13 cellular contexts compared by ENCODE assay signal in the genomic region with DNA sequence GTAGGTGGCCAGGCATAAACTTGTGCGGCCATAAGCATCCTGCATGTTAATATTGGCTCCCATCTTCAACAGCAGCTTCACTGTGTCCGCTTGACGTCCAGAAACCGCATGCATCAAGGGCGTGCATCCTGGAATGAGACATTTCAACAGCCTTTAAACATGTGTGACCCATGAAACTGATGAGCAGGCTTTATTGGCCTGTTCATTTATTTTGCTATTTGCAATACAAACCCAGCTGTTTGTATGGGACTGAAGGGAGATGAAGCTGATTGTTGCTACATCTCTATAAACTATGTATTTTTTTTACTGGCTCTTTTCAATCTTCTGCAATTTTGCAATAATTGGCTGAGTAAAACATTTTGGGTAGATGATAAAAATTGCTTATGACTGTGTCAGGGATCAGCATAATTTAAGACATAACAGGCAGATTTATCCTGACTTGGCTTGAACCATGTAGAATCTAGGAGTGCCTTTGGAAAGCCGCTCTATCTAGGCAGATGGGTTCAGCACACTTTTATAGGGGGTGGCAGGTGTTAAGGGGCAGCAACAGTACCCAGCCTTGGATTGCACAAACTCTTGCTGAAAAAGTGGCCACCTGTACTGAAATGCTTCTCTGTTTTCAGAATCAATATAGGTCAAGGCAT. TPM values are rescaled to one million over a fixed set of nuclear protein-coding genes. Genes with fewer than 3 reads are reported as not detected.
A peak's percentile ranks its signal among the peaks of the same experiment; 100 is the strongest.
DNase-seq lines count a peak whose midpoint lies in the region; ATAC-seq and TF ChIP-seq lines count a peak whose summit lies in the region.
"Had no signal": no experiment of that assay in that cellular context is flagged by ENCODE, and none has a peak within 500 bp of the region (broad histone marks: within the 10 kb centered on the region; RNA-seq: fewer than 3 reads in every experiment).

No MANE protein-coding gene starts in this region.

- no peak for TF ChIP-seq POLR2A in transverse colon (IDR thresholded peaks at IDR 0.05)

- H3K27me3 ChIP-seq in HUES6 (ENCODE audit: control insufficient read depth, insufficient read depth, low read length) = no peaks in the 10 kb centered on the region
- no peaks in the 10 kb centered on the region for H3K27me3 ChIP-seq in fibroblast of lung (ENCODE audit: control insufficient read depth, insufficient read depth, low read length)
- H3K27me3 ChIP-seq in transverse colon = no peaks in the 10 kb centered on the region

- peak overlapping the region; percentile 46 for H3K4me2 ChIP-seq in fibroblast of lung (ENCODE audit: extremely low read depth, insufficient read depth, low read length)

- H3K4me3 ChIP-seq in HUES6 (ENCODE audit: low read depth, low read length) (no peak overlapping the region), fibroblast of lung (replicated peaks in 1 of 4; ENCODE audit: control extremely low read depth in 1 of 4, insufficient read depth in 1 of 4, low read depth in 3 of 4, low read length in 4 of 4) (no peak overlapping the region), mucosa of descending colon (no peak overlapping the region), transverse colon (no peak overlapping the region)
- H3K4me3 ChIP-seq: GM12878 had no signal

- peak in 1 of 2 donors; percentile 96 for DNase-seq in fibroblast of lung (ENCODE audit: low read depth in 2 of 2)
- peak in 1 of 3 donors; percentile 25 for DNase-seq in mucosa of descending colon
- no peak for DNase-seq in transverse colon
- no peak for DNase-seq in Ammon's horn (ENCODE audit: low spot score)
- DNase-seq in NCI-H2196 treated with DMSO at 0.1 percent for 48 hours (lab: John Stamatoyannopoulos, UW; ENCODE audit: unreplicated experiment) = no peak
- no peak for DNase-seq in midbrain (lab: John Stamatoyannopoulos, UW)
- DNase-seq: activated CD4-positive, alpha-beta T cell treated with anti-CD3 and anti-CD28 coated beads, Interleukin-2, amount 10 ng/mL, durations not matched to agents 24 days and 14 days; DMS153; stimulated activated naive CD8-positive, alpha-beta T cell treated with anti-CD3 and anti-CD28 coated beads, Interleukin-15, amount 100 ng/mL, for 72 hours; T-helper 1 cell had no signal

- no peaks in the 10 kb centered on the region for H3K79me2 ChIP-seq in fibroblast of lung (ENCODE audit: control insufficient read depth, insufficient read depth, low read length)

- ATAC-seq in mucosa of descending colon = peak; percentile 50
- ATAC-seq: stimulated activated naive CD8-positive, alpha-beta T cell treated with anti-CD3 and anti-CD28 coated beads, Interleukin-15, amount 100 ng/mL, for 72 hours had no signal

- no peak for TF ChIP-seq EP300 in transverse colon (IDR thresholded peaks at IDR 0.05; ENCODE audit: low read depth)

- H3K9me3 ChIP-seq in HUES6 (ENCODE audit: control insufficient read depth, insufficient read depth, low read depth, low read length) (no peaks in the 10 kb centered on the region), fibroblast of lung (ENCODE audit: control insufficient read depth, insufficient read depth, low read depth, low read length) (no peaks in the 10 kb centered on the region), mucosa of descending colon (no peaks in the 10 kb centered on the region), transverse colon (no peaks in the 10 kb centered on the region)

- H3K36me3 ChIP-seq in HUES6 (ENCODE audit: control insufficient read depth, insufficient read depth, low read length) (no peaks in the 10 kb centered on the region), fibroblast of lung (ENCODE audit: control insufficient read depth, insufficient read depth, low read length) (no peaks in the 10 kb centered on the region), mucosa of descending colon (ENCODE audit: low read depth) (no peaks in the 10 kb centered on the region), transverse colon (no peaks in the 10 kb centered on the region)

- intact Hi-C loops in mucosa of descending colon (cut with DNase I, micrococcal nuclease) (no loop called here), transverse colon (cut with DNase I; ENCODE audit: low total_unique reads) (no loop called here)

- no peaks in the 10 kb centered on the region for H4K20me1 ChIP-seq in fibroblast of lung (ENCODE audit: control insufficient read depth, extremely low read depth, insufficient read depth, low read length)

- H2AFZ ChIP-seq in fibroblast of lung (ENCODE audit: low read length) = no peak overlapping the region

- H3K4me1 ChIP-seq in HUES6 (ENCODE audit: control insufficient read depth, insufficient read depth, low read length) (peaks cover 17% of the 10 kb centered on the region), fibroblast of lung (ENCODE audit: control insufficient read depth, extremely low read depth, insufficient read depth, low read length) (peaks cover 16% of the 10 kb centered on the region), mucosa of descending colon (ENCODE audit: low read depth) (no peaks in the 10 kb centered on the region), transverse colon (peaks cover 0 to 20% (median 0%) of the 10 kb centered on the region in 4 donors)

- in situ Hi-C loops in transverse colon (cut with MboI; ENCODE audit: low pct_ligation_motif_present in 1 of 4, low pct_unique_long_range_greater_than_20kb in 1 of 4, low sequenced_read_pairs in 3 of 4) = loop anchor here in 1 of 4 donors (25.0 kb wide), 1 partner anchor 239 kb away; no protein-coding TSS in a partner anchor

- H3K27ac ChIP-seq in HUES6 (ENCODE audit: low read depth, low read length) = no peak overlapping the region
- peak overlapping the region; percentile 60 for H3K27ac ChIP-seq in fibroblast of lung (ENCODE audit: insufficient read depth, low read length)
- H3K27ac ChIP-seq in transverse colon = peak overlapping the region; percentile 41 to 65 (median 52)

- TF ChIP-seq CTCF in fibroblast of lung (conservative IDR thresholded peaks at IDR 0.05 in 1 of 2, IDR thresholded peaks at IDR 0.05 in 1 of 2; ENCODE audit: low read depth in 1 of 2, low read length in 2 of 2) (no peak), mucosa of descending colon (IDR thresholded peaks at IDR 0.05) (no peak), transverse colon (IDR thresholded peaks at IDR 0.05) (no peak)

- 82% methylated on average over 6 of the region's 6 CpGs; no CpG with 5 or more reads in 1 of the 2 donors for WGBS in transverse colon (ENCODE audit: low coverage in 1 of 2), 2 donors

- H3K9ac ChIP-seq in HUES6 (ENCODE audit: low read length) = peak overlapping the region; percentile 5
- no peak overlapping the region for H3K9ac ChIP-seq in fibroblast of lung (ENCODE audit: insufficient read depth, low read length)

RNA-seq across cellular contexts. Expression of a gene that starts 56.9 kb away (rescaled TPM):
- total RNA-seq in fibroblast of lung (under 0.01 TPM in 1 of 2 replicates, not detected in the other), mucosa of descending colon (under 1 TPM in 1 of 3 donors, not detected in 2; 0.31 TPM), transverse colon (under 1 TPM in 1 of 4 donors, not detected in 3; 0.95 TPM)
- 0.25 TPM in 1 of 2 replicates, not detected in the other for polyA plus RNA-seq in fibroblast of lung
- 0.08 and 0.21 TPM in 2 replicates for polyA plus RNA-seq in fibroblast of lung (2012)
- not detected in 2 replicates for polyA minus RNA-seq in fibroblast of lung (ENCODE audit: low replicate concordance)
- total RNA-seq: GM12878, PC-3 had no signal
